29 cellular contexts compared by ENCODE assay signal in the genomic region with DNA sequence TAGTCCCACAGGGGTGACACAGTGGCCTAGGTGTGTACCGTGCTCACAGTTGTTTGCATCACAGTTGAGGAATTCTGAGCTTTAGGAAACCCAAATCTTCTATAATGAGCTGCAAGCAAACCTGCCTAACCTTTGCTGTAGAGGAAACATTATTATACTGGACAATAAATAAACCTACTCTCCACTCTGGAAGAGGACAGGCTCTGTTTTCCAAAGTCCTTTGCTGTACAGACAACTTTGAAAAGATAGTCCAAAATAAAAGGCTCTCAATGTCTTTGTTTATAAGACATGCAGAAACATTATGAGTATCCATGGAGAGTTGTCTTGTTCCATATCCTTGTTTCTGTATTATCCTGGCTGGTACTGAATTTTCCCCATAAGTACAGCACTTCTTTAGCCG. TPM values are rescaled to one million over a fixed set of nuclear protein-coding genes. Genes with fewer than 3 reads are reported as not detected.
"Had no signal": no experiment of that assay in that cellular context is flagged by ENCODE, and none has a peak within 500 bp of the region (broad histone marks: within the 10 kb centered on the region; RNA-seq: fewer than 3 reads in every experiment).

No MANE protein-coding gene starts in this region.

- H3K36me3 ChIP-seq: colonic mucosa had no signal

- H3K4me3 ChIP-seq: adrenal gland, body of pancreas, colonic mucosa, esophagus squamous epithelium, gastroesophageal sphincter had no signal

- H3K27ac ChIP-seq: adrenal gland, body of pancreas, colonic mucosa, epithelial cell of prostate, esophagus squamous epithelium had no signal

- H3K4me1 ChIP-seq: adrenal gland, colonic mucosa, esophagus squamous epithelium had no signal

- DNase-seq: activated CD4-positive, alpha-beta memory T cell treated with anti-CD3 and anti-CD28 coated beads for 36 hours; activated CD4-positive, alpha-beta T cell treated with anti-CD3 and anti-CD28 coated beads for 36 hours; activated CD4-positive, alpha-beta T cell treated with anti-CD3 and anti-CD28 coated beads, Interleukin-2, amount 10 ng/mL, durations not matched to agents 24 days and 14 days; activated CD4-positive, CD25-positive, alpha-beta regulatory T cell; activated CD4-positive, CD25-positive, alpha-beta regulatory T cell treated with anti-CD3 and anti-CD28 coated beads, Interleukin-2, amount 50 U/mL, for 72 hours; activated CD8-positive, alpha-beta memory T cell treated with anti-CD3 and anti-CD28 coated beads, Interleukin-2, amount 10 ng/mL, durations not matched to agents 7 days and 5 days; activated CD8-positive, alpha-beta memory T cell treated with anti-CD3 and anti-CD28 coated beads, Interleukin-2, amount 50 U/mL, for 4 hours; activated CD8-positive, alpha-beta T cell treated with anti-CD3 and anti-CD28 coated beads, Interleukin-2, amount 10 ng/mL, durations not matched to agents 7 days and 5 days; activated effector memory CD4-positive, alpha-beta T cell treated with anti-CD3 and anti-CD28 coated beads, Interleukin-2, amount 50 U/mL, for 16 hours; activated naive CD4-positive, alpha-beta T cell treated with anti-CD3 and anti-CD28 coated beads for 36 hours; activated naive CD8-positive, alpha-beta T cell treated with anti-CD3 and anti-CD28 coated beads for 36 hours; activated naive CD8-positive, alpha-beta T cell treated with anti-CD3 and anti-CD28 coated beads, Interleukin-2, amount 50 U/mL, for 24 hours; activated T-cell treated with anti-CD3 and anti-CD28 coated beads, Interleukin-2, amount 50 U/mL, for 1 hour; activated T-cell treated with anti-CD3 and anti-CD28 coated beads, Interleukin-2, amount 50 U/mL, for 48 hours; adrenal gland; amygdala; aorta; body of pancreas; central memory CD4-positive, alpha-beta T cell; cerebellar nuclear complex; colonic mucosa; effector CD8-positive, alpha-beta T cell; esophagus squamous epithelium; T-helper 1 cell; T-helper 17 cell; T1000 had no signal

- ATAC-seq: activated CD4-positive, alpha-beta T cell treated with anti-CD3 and anti-CD28 coated beads for 36 hours; activated CD8-positive, alpha-beta memory T cell treated with anti-CD3 and anti-CD28 coated beads, Interleukin-2, amount 10 ng/mL, durations not matched to agents 7 days and 5 days; activated CD8-positive, alpha-beta T cell treated with anti-CD3 and anti-CD28 coated beads, Interleukin-2, amount 10 ng/mL, durations not matched to agents 7 days and 5 days; activated naive CD8-positive, alpha-beta T cell treated with anti-CD3 and anti-CD28 coated beads, Interleukin-2, amount 50 U/mL, for 24 hours; body of pancreas; gastroesophageal sphincter; T-helper 17 cell had no signal

- H3K9me3 ChIP-seq: adrenal gland, body of pancreas, colonic mucosa, esophagus squamous epithelium, gastroesophageal sphincter had no signal

- H3K27me3 ChIP-seq: adrenal gland, body of pancreas, colonic mucosa, esophagus squamous epithelium, gastroesophageal sphincter had no signal

RNA-seq across cellular contexts. Expression of gene NIM1K, which starts 42.0 kb away (rescaled TPM):
- total RNA-seq: glomerular endothelial cell had no signal
